7 cellular contexts compared by ENCODE assay signal in the genomic region with DNA sequence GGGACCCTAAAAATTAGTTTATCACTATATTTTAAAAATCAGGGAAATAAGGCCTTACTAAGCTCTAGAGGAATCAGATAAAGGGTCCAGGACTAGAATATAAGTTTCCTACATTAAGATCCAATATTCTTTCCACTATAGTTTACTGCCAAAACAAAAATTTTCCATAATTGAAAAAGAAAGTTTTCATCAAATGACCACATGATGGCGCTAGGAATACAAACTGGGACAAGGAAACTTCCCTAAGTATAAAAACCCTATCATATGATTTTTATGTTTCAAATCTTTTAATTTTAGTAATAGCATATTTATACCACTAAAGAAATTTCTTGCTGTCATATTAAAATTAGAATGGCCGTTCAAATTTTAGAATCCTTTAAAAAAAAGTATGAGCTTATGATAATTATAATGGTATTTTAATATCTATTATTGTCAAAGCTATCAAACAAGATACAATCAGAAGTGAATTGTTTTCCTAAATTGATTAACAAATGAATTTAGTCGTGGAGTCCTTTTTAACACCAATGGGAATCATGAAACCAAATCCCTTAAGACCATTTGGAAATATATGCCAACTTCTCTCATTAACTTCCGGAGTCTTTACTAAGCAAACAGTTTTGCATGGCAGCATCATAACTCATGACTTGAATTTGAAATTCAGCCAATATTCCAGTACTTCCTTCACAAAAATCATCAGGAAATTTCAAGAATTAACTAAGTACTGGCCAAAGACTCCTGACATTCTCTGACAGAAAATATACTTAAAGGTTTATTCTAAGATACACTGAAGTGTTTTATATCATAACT.
DNase-seq lines count a peak whose midpoint lies in the region; ATAC-seq and TF ChIP-seq lines count a peak whose summit lies in the region.

No MANE protein-coding gene starts in this region.

- H3K27me3 Mint-ChIP-seq in T-helper 17 cell, result peaks cover 20% of the 10 kb centered on the region

- no peaks in the 10 kb centered on the region for H3K4me1 Mint-ChIP-seq in T-helper 17 cell

- ATAC-seq in GM18873 (IDR thresholded peaks at IDR 0.05; ENCODE audit: low FRiP score, unreplicated experiment), result no peak
- no peak for ATAC-seq in T-helper 17 cell

- TF ChIP-seq POLR2A in ovary (IDR thresholded peaks at IDR 0.05), result no peak

- WGBS in ovary, 3 donors, result 11 to 14% (median 11%) methylated on average over 4 of the region's 4 CpGs

- no peak overlapping the region for H3K4me3 Mint-ChIP-seq in T-helper 17 cell

- H3K27ac ChIP-seq in ovary, result no peak overlapping the region

- H3K9me3 ChIP-seq in T-helper 17 cell (ENCODE audit: control insufficient read depth, low read length, poor library complexity, severe bottlenecking) (no peaks in the 10 kb centered on the region), ovary (no peaks in the 10 kb centered on the region)

- H3K36me3 Mint-ChIP-seq in T-helper 17 cell (ENCODE audit: low read depth), result no peaks in the 10 kb centered on the region

- no peaks in the 10 kb centered on the region for H3K4me1 ChIP-seq in ovary (ENCODE audit: insufficient read depth)

- no peaks in the 10 kb centered on the region for H3K36me3 ChIP-seq in ovary

- H3K27ac Mint-ChIP-seq in T-helper 17 cell, result no peak overlapping the region

- DNase-seq in NCI-H2227 treated with DMSO at 0.1 percent for 48 hours (lab: John Stamatoyannopoulos, UW) (peak; percentile 38), dedifferentiated amniotic fluid mesenchymal stem cell (ENCODE audit: extremely low spot score) (peak; percentile 59), pulmonary artery endothelial cell (ENCODE audit: low read depth, low spot score) (peak; percentile 54), T-helper 17 cell (no peak), ovary (no peak)

- no peak overlapping the region for H3K4me3 ChIP-seq in ovary

- intact Hi-C loops in ovary (cut with DNase I), result no loop called here

- no peaks in the 10 kb centered on the region for H3K27me3 ChIP-seq in ovary

- no peak for TF ChIP-seq EP300 in ovary (IDR thresholded peaks at IDR 0.05)

- 0 out of 2 replicates have a peak, but pooled peaks have one; percentile 7 for TF ChIP-seq CTCF in GM12874 (IDR thresholded peaks at IDR 0.05; ENCODE audit: insufficient read depth, low read depth, low read length)
- TF ChIP-seq CTCF in ovary (IDR thresholded peaks at IDR 0.05), result no peak

Comparison
In these comparisons a context has a peak if more than half of its experiments do, and no peak if none do; other contexts are left out.
1. DNase-seq: peak in NCI-H2227 treated with DMSO at 0.1 percent for 48 hours (single experiment), dedifferentiated amniotic fluid mesenchymal stem cell (single experiment) and pulmonary artery endothelial cell (single experiment); none in T-helper 17 cell (0 of 3) and ovary (0 of 5).